In the genomic region with DNA sequence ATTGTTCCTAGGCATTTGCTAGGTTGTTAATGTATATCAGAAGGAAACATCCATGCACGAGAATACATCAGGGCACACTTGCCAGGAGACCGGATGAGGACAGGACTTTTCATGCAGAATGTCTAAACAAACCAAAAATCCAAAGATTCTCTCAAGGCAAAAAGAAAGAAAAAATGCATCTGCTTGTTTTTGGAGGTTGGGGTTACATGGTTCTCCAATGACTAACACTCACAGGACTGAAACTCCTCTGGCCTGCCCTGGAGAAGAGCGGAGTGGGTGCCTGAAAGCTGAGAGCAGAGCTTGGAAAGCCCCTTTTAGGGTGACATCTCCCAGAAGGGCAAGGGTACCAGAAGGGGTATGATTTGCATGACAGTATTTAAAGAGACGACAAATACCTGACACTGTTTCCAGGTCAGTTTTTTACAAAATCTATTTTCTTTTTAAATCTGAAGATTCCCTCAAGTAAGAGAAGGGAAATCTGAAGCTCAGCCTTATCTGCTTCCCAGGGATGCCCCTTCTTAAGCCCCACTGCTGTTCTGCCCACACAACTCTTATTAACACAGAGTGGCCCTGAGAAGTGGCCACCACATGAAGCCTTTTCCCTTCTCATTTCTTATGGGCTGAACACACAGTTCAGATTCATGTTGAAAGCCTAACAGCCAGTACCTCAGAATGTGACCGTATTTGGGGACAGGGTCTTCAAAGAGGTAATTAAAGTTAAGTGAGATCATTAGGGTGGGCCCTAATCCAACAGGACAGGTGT, we compare ENCODE assay signal across 9 cellular contexts.
DNase-seq lines count a peak whose midpoint lies in the region; ATAC-seq and TF ChIP-seq lines count a peak whose summit lies in the region.
"Had no signal": no experiment of that assay in that cellular context is flagged by ENCODE, and none has a peak within 500 bp of the region (broad histone marks: within the 10 kb centered on the region; RNA-seq: fewer than 3 reads in every experiment).

No MANE protein-coding gene starts in this region.

- H3K4me3 Mint-ChIP-seq in H9: no peak overlapping the region

- H3K36me3 Mint-ChIP-seq in H9 (ENCODE audit: insufficient read depth in 1 of 3, low read depth in 3 of 3): no peaks in the 10 kb centered on the region

- H2BK5ac ChIP-seq in H9 (ENCODE audit: insufficient read length, low read length): no peak overlapping the region

- H3K4me2 ChIP-seq in H9 (ENCODE audit: insufficient read depth, insufficient read length, low read length): no peak overlapping the region

- TF ChIP-seq CTCF in GM12865 (IDR thresholded peaks at IDR 0.05; ENCODE audit: insufficient read depth, low read depth, low read length, missing control alignments): no peak
- no peak for TF ChIP-seq CTCF in foreskin fibroblast (IDR thresholded peaks at IDR 0.05; ENCODE audit: low read depth, low read length)
- no peak for TF ChIP-seq CTCF in uterus (IDR thresholded peaks at IDR 0.05)
- no peak for TF ChIP-seq CTCF in H9 (conservative IDR thresholded peaks at IDR 0.05)
- TF ChIP-seq CTCF in transverse colon (IDR thresholded peaks at IDR 0.05): no peak

- no peak overlapping the region for H2BK120ac ChIP-seq in H9 (ENCODE audit: low read depth, low read length, poor library complexity, severe bottlenecking)

- no peak overlapping the region for H3K9ac ChIP-seq in H9 (ENCODE audit: extremely low read depth, insufficient read length, low read length)

- no peak overlapping the region for H3T11ph ChIP-seq in H9 (ENCODE audit: low read length)

- H3K4me3 ChIP-seq in GM12865 (ENCODE audit: low read depth, low read length): no peak overlapping the region
- no peak overlapping the region for H3K4me3 ChIP-seq in foreskin fibroblast (ENCODE audit: low read depth in 1 of 2, low read length in 2 of 2)
- no peak overlapping the region for H3K4me3 ChIP-seq in uterus
- no peak overlapping the region for H3K4me3 ChIP-seq in transverse colon

- ATAC-seq in GM21447 (IDR thresholded peaks at IDR 0.05; ENCODE audit: unreplicated experiment) (peak; percentile 76), HG03469 (IDR thresholded peaks at IDR 0.05; ENCODE audit: unreplicated experiment) (peak; percentile 66)

- peaks cover 0 to 5% of the 10 kb centered on the region in 2 experiments; a peak in 1 of 4 replicates for H3K4me1 Mint-ChIP-seq in H9

- no peaks in the 10 kb centered on the region for H4K20me1 ChIP-seq in H9 (ENCODE audit: control insufficient read depth, insufficient read depth, insufficient read length)

- H2BK20ac ChIP-seq in H9 (ENCODE audit: low read depth, low read length, poor library complexity, severe bottlenecking): no peak overlapping the region

- no peak overlapping the region for H2AFZ ChIP-seq in H9 (ENCODE audit: low read length)

- no peak overlapping the region for H3K4ac ChIP-seq in H9 (ENCODE audit: low read depth, low read length)

- H3K23me2 ChIP-seq in H9 (ENCODE audit: insufficient read length, low read depth, low read length, poor library complexity, severe bottlenecking): no peaks in the 10 kb centered on the region

- no peak overlapping the region for H2BK15ac ChIP-seq in H9 (ENCODE audit: low read depth, low read length)

- peak; percentile 68 for DNase-seq in GM12865 (ENCODE audit: low read depth)
- peak; percentile 47 to 75 for DNase-seq in foreskin fibroblast
- DNase-seq in uterus: no peak
- DNase-seq in NCI-H446 treated with DMSO at 0.1 percent for 48 hours (lab: John Stamatoyannopoulos, UW): no peak
- DNase-seq in H9: no peak
- DNase-seq in transverse colon: no peak

- H2AK5ac ChIP-seq in H9 (ENCODE audit: insufficient read length, low read length): no peak overlapping the region

- no peak overlapping the region for H3K23ac ChIP-seq in H9 (ENCODE audit: insufficient read length, low read depth, low read length)

- intact Hi-C loops in uterus (cut with DNase I; ENCODE audit: low total_unique reads) (no loop called here), transverse colon (cut with DNase I; ENCODE audit: low total_unique reads) (no loop called here)

- H3K18ac ChIP-seq in H9 (ENCODE audit: insufficient read length, low read depth, low read length): no peak overlapping the region

- no peak overlapping the region for H3K14ac ChIP-seq in H9 (ENCODE audit: insufficient read depth, low read length)

- H4K91ac ChIP-seq in H9 (ENCODE audit: insufficient read length, low read depth, low read length): no peak overlapping the region

- WGBS in H9 (ENCODE audit: extremely low coverage, insufficient read length, low lambda C conversion rate): no CpG with 5 or more reads among the region's 5 CpGs
- 79 to 84% methylated on average over 4 to 5 of the region's 5 CpGs for WGBS in transverse colon (ENCODE audit: low coverage in 1 of 2), 2 donors

- no peaks in the 10 kb centered on the region for H3K79me2 ChIP-seq in H9 (ENCODE audit: insufficient read depth, low read length)

- H3K9me3 Mint-ChIP-seq in H9: no peaks in the 10 kb centered on the region

- no peaks in the 10 kb centered on the region for H3K27me3 Mint-ChIP-seq in H9 (ENCODE audit: low read depth)

- no peaks in the 10 kb centered on the region for H3K4me1 ChIP-seq in uterus
- H3K4me1 ChIP-seq in H9 (ENCODE audit: insufficient read depth, low read length): no peaks in the 10 kb centered on the region
- peaks cover 0 to 11% (median 7%) of the 10 kb centered on the region in 4 donors for H3K4me1 ChIP-seq in transverse colon

- H4K5ac ChIP-seq in H9 (ENCODE audit: insufficient read length, low read depth, low read length): no peak overlapping the region

- no peaks in the 10 kb centered on the region for H3K79me1 ChIP-seq in H9 (ENCODE audit: insufficient read depth, low read depth, low read length, poor library complexity, severe bottlenecking)

- in situ Hi-C loops in transverse colon (cut with MboI; ENCODE audit: low pct_ligation_motif_present in 1 of 4, low pct_unique_long_range_greater_than_20kb in 1 of 4, low sequenced_read_pairs in 3 of 4): no loop called here

- H3K36me3 ChIP-seq in uterus: no peaks in the 10 kb centered on the region
- no peaks in the 10 kb centered on the region for H3K36me3 ChIP-seq in transverse colon

- no peak overlapping the region for H4K8ac ChIP-seq in H9 (replicated peaks; ENCODE audit: insufficient read length, low read depth, low read length)

- TF ChIP-seq EP300 in transverse colon (IDR thresholded peaks at IDR 0.05; ENCODE audit: low read depth): no peak

- H3K27me3 ChIP-seq in uterus: no peaks in the 10 kb centered on the region
- H3K27me3 ChIP-seq in H9 (ENCODE audit: insufficient read depth, low read length): no peaks in the 10 kb centered on the region
- H3K27me3 ChIP-seq in transverse colon: no peaks in the 10 kb centered on the region

- H3K9me3 ChIP-seq in uterus (no peaks in the 10 kb centered on the region), H9 (ENCODE audit: control insufficient read depth, low read depth, low read length) (no peaks in the 10 kb centered on the region), transverse colon (no peaks in the 10 kb centered on the region)

- TF ChIP-seq POLR2A in uterus (IDR thresholded peaks at IDR 0.05) (no peak), transverse colon (IDR thresholded peaks at IDR 0.05) (no peak)

- H3K56ac ChIP-seq in H9 (ENCODE audit: insufficient read length, low read depth, low read length): no peak overlapping the region

- no peak overlapping the region for H3K27ac Mint-ChIP-seq in H9

- no peak overlapping the region for H3K27ac ChIP-seq in uterus
- H3K27ac ChIP-seq in H9 (ENCODE audit: insufficient read length, low read depth, low read length): no peak overlapping the region
- no peak overlapping the region for H3K27ac ChIP-seq in transverse colon
- H3K27ac ChIP-seq: epithelial cell of prostate had no signal

- H2BK12ac ChIP-seq in H9 (ENCODE audit: insufficient read length, low read depth, low read length): no peak overlapping the region

Comparison
In these comparisons a context has a peak if more than half of its experiments do, and no peak if none do; other contexts are left out.
1. DNase-seq: peak in GM12865 (single experiment) and foreskin fibroblast (2 of 2); none in uterus (0 of 2), NCI-H446 treated with DMSO at 0.1 percent for 48 hours (single experiment), H9 (single experiment) and transverse colon (single experiment).